1 cellular context compared by ENCODE assay signal in the genomic region with DNA sequence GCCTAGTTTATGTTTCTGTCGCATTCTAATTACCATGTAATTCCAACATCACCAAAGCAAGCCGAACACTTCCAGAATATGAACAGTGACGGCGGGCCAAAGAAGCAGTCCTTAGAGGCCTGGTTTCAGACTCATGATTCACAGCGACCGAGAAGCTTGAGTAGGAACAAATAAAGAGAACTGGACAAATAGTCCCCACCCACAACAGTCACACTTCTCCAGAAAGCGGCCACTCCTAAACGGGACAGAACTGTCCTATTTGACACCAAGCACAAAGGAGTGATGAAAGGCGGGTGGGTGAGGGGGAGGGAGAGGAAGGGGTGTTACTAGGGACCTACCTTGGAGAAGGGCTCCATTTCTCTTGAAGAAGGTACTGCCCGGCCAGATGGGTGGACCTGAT.
TF ChIP-seq lines count a peak whose summit lies in the region.

No MANE protein-coding gene starts in this region.

TF ChIP-seq in GM23338, 12 proteins besides CTCF, POLR2A, EP300 and RAD21 (continued from another document):
- TF ChIP-seq, protein P1, sequence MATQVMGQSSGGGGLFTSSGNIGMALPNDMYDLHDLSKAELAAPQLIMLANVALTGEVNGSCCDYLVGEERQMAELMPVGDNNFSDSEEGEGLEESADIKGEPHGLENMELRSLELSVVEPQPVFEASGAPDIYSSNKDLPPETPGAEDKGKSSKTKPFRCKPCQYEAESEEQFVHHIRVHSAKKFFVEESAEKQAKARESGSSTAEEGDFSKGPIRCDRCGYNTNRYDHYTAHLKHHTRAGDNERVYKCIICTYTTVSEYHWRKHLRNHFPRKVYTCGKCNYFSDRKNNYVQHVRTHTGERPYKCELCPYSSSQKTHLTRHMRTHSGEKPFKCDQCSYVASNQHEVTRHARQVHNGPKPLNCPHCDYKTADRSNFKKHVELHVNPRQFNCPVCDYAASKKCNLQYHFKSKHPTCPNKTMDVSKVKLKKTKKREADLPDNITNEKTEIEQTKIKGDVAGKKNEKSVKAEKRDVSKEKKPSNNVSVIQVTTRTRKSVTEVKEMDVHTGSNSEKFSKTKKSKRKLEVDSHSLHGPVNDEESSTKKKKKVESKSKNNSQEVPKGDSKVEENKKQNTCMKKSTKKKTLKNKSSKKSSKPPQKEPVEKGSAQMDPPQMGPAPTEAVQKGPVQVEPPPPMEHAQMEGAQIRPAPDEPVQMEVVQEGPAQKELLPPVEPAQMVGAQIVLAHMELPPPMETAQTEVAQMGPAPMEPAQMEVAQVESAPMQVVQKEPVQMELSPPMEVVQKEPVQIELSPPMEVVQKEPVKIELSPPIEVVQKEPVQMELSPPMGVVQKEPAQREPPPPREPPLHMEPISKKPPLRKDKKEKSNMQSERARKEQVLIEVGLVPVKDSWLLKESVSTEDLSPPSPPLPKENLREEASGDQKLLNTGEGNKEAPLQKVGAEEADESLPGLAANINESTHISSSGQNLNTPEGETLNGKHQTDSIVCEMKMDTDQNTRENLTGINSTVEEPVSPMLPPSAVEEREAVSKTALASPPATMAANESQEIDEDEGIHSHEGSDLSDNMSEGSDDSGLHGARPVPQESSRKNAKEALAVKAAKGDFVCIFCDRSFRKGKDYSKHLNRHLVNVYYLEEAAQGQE (IDR thresholded peaks at IDR 0.05; ENCODE audit: unreplicated experiment), result no peak
- no peak for TF ChIP-seq JUNB (IDR thresholded peaks at IDR 0.05; ENCODE audit: unreplicated experiment)
TF ChIP-seq in GM23338: peak in this region for 0.
